27 cellular contexts compared by ENCODE assay signal in the genomic region with DNA sequence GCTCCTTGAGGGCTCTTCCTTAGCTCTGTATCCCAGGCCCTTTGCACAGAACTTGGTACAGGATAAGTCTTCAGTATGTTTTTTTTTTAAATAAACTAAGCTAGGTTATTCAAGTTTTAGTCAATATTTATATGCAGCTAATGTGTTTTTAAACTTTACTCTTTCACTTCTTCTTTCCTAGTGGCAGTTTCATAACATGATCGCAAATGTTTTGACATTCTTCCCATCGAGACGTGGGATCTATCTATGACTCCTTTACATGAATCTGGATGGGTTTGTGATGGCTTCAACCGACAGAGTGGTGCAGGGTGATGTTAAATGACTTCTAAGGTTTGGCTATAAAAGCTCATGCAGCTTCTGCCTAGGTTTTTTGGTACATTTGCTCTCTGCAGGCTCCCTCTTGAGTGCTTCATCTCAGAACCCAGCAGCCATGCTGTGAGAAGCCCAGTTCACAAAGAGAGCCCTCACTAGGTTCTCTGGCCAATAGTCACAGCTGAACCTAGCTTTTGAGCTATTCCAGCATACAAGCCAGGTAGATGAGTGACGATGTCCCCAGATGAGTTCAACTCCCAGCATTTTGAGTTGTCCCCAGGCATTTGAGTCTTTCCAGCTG. TPM values are rescaled to one million over a fixed set of nuclear protein-coding genes. Genes with fewer than 3 reads are reported as not detected.
DNase-seq lines count a peak whose midpoint lies in the region; ATAC-seq and TF ChIP-seq lines count a peak whose summit lies in the region.
"Had no signal": no experiment of that assay in that cellular context is flagged by ENCODE, and none has a peak within 500 bp of the region (broad histone marks: within the 10 kb centered on the region; RNA-seq: fewer than 3 reads in every experiment).

No MANE protein-coding gene starts in this region.

- H2AK5ac ChIP-seq in H9 (ENCODE audit: insufficient read length, low read length): no peak overlapping the region

- no peak overlapping the region for H3K4me3 Mint-ChIP-seq in memory B cell
- no peak overlapping the region for H3K4me3 Mint-ChIP-seq in H9
- H3K4me3 Mint-ChIP-seq: central memory CD8-positive, alpha-beta T cell; WTC11 had no signal

- WGBS in H9 (ENCODE audit: extremely low coverage, insufficient read length, low lambda C conversion rate): no CpG with 5 or more reads among the region's 5 CpGs

- H3K27ac ChIP-seq in H9 (ENCODE audit: insufficient read length, low read depth, low read length): no peak overlapping the region
- H3K27ac ChIP-seq: esophagus squamous epithelium, tibial nerve had no signal

- no peaks in the 10 kb centered on the region for H3K4me1 ChIP-seq in H9 (ENCODE audit: insufficient read depth, low read length)
- H3K4me1 ChIP-seq: Caco-2, tibial nerve had no signal

- H3K4me1 Mint-ChIP-seq in memory B cell (peaks cover 5% of the 10 kb centered on the region), H9 (peaks cover 0 to 9% of the 10 kb centered on the region in 2 experiments; a peak in 2 of 4 replicates)
- H3K4me1 Mint-ChIP-seq: central memory CD8-positive, alpha-beta T cell had no signal

- H3K9ac ChIP-seq in H9 (ENCODE audit: extremely low read depth, insufficient read length, low read length): no peak overlapping the region

- H3K23me2 ChIP-seq in H9 (ENCODE audit: insufficient read length, low read depth, low read length, poor library complexity, severe bottlenecking): no peaks in the 10 kb centered on the region

- H3K14ac ChIP-seq in H9 (ENCODE audit: insufficient read depth, low read length): no peak overlapping the region

- no peak overlapping the region for H4K5ac ChIP-seq in H9 (ENCODE audit: insufficient read length, low read depth, low read length)

- ATAC-seq in GM18499 (IDR thresholded peaks at IDR 0.05; ENCODE audit: insufficient read depth, unreplicated experiment) (peak; percentile 66), HG02870 (IDR thresholded peaks at IDR 0.05; ENCODE audit: unreplicated experiment) (peak; percentile 57), memory B cell (ENCODE audit: low read depth) (peak; percentile 15), GM19463 (IDR thresholded peaks at IDR 0.05; ENCODE audit: unreplicated experiment) (no peak)
- ATAC-seq: PC-3, right cardiac atrium, WTC11 had no signal

- no peak overlapping the region for H3K4ac ChIP-seq in H9 (ENCODE audit: low read depth, low read length)

- peaks cover 8% of the 10 kb centered on the region for H3K9me3 Mint-ChIP-seq in memory B cell
- peaks cover 11 to 28% of the 10 kb centered on the region in 2 experiments for H3K9me3 Mint-ChIP-seq in H9

- no peaks in the 10 kb centered on the region for H3K79me1 ChIP-seq in H9 (ENCODE audit: insufficient read depth, low read depth, low read length, poor library complexity, severe bottlenecking)

- H3K27me3 ChIP-seq in H9 (ENCODE audit: insufficient read depth, low read length): no peaks in the 10 kb centered on the region

- H3K36me3 Mint-ChIP-seq in memory B cell (peaks cover 5% of the 10 kb centered on the region), H9 (ENCODE audit: insufficient read depth in 1 of 3, low read depth in 3 of 3) (peaks cover 0 to 17% (median 12%) of the 10 kb centered on the region in 3 experiments; a peak in 6 of 7 replicates)

- H4K8ac ChIP-seq in H9 (replicated peaks; ENCODE audit: insufficient read length, low read depth, low read length): no peak overlapping the region

- no peak overlapping the region for H3K27ac Mint-ChIP-seq in memory B cell
- no peak overlapping the region for H3K27ac Mint-ChIP-seq in H9
- H3K27ac Mint-ChIP-seq: WTC11 had no signal

- H3K18ac ChIP-seq in H9 (ENCODE audit: insufficient read length, low read depth, low read length): no peak overlapping the region

- peaks cover 17% of the 10 kb centered on the region for H3K27me3 Mint-ChIP-seq in memory B cell
- peaks cover 22% of the 10 kb centered on the region for H3K27me3 Mint-ChIP-seq in H9 (ENCODE audit: low read depth)

- no peaks in the 10 kb centered on the region for H3K79me2 ChIP-seq in H9 (ENCODE audit: insufficient read depth, low read length)

- no peak overlapping the region for H2BK15ac ChIP-seq in H9 (ENCODE audit: low read depth, low read length)

- H2BK5ac ChIP-seq in H9 (ENCODE audit: insufficient read length, low read length): no peak overlapping the region

- no peak overlapping the region for H2BK120ac ChIP-seq in H9 (ENCODE audit: low read depth, low read length, poor library complexity, severe bottlenecking)

- no peak overlapping the region for H2BK12ac ChIP-seq in H9 (ENCODE audit: insufficient read length, low read depth, low read length)

- H3K56ac ChIP-seq in H9 (ENCODE audit: insufficient read length, low read depth, low read length): no peak overlapping the region

- no peak overlapping the region for H2AFZ ChIP-seq in H9 (ENCODE audit: low read length)

- no peak overlapping the region for H3K23ac ChIP-seq in H9 (ENCODE audit: insufficient read length, low read depth, low read length)

- no peak for TF ChIP-seq CTCF in H9 (conservative IDR thresholded peaks at IDR 0.05)

- peak; percentile 69 for DNase-seq in NOMO-1 treated with DMSO at 0.1 percent for 48 hours (lab: John Stamatoyannopoulos, UW; ENCODE audit: unreplicated experiment)
- DNase-seq in memory B cell (ENCODE audit: low spot score in 2 of 2): no peak
- no peak for DNase-seq in H9
- no peak for DNase-seq in Ammon's horn (ENCODE audit: low spot score)
- DNase-seq: ACHN; activated CD4-positive, alpha-beta T cell treated with anti-CD3 and anti-CD28 coated beads, Interleukin-2, amount 50 U/mL, for 1 hour; activated naive CD4-positive, alpha-beta T cell; activated T-cell treated with anti-CD3 and anti-CD28 coated beads, Interleukin-2, amount 50 U/mL, for 48 hours; Caco-2; dermis blood vessel endothelial cell; DMS79 treated with DMSO at 0.1 percent for 48 hours; esophagus squamous epithelium; foreskin melanocyte; NCI-H2081 treated with DMSO at 0.1 percent for 48 hours; NCI-H345; NCI-H748 treated with DMSO at 0.1 percent for 48 hours; PC-3; right cardiac atrium; SHP77; stimulated activated CD4-positive, alpha-beta T cell treated with anti-CD3 and anti-CD28 coated beads, Interleukin-2, amount 100 ng/mL, for 24 hours had no signal

- no peak overlapping the region for H4K91ac ChIP-seq in H9 (ENCODE audit: insufficient read length, low read depth, low read length)

- H3K9me3 ChIP-seq in H9 (ENCODE audit: control insufficient read depth, low read depth, low read length): no peaks in the 10 kb centered on the region

- no peak overlapping the region for H3T11ph ChIP-seq in H9 (ENCODE audit: low read length)

- no peak overlapping the region for H3K4me2 ChIP-seq in H9 (ENCODE audit: insufficient read depth, insufficient read length, low read length)

- H2BK20ac ChIP-seq in H9 (ENCODE audit: low read depth, low read length, poor library complexity, severe bottlenecking): no peak overlapping the region

- no peaks in the 10 kb centered on the region for H4K20me1 ChIP-seq in H9 (ENCODE audit: control insufficient read depth, insufficient read depth, insufficient read length)
- H4K20me1 ChIP-seq: BLaER1 treated with 17β-estradiol and CSF1 and Interleukin-3, amounts not matched to agents 10 nM and 100 nM had no signal

RNA-seq across cellular contexts. Expression of a gene that starts 13.5 kb away (rescaled TPM):
- 0.15 and 0.35 TPM in 2 replicates for total RNA-seq in H9 (2021)
